8 cellular contexts compared by ENCODE assay signal in the genomic region with DNA sequence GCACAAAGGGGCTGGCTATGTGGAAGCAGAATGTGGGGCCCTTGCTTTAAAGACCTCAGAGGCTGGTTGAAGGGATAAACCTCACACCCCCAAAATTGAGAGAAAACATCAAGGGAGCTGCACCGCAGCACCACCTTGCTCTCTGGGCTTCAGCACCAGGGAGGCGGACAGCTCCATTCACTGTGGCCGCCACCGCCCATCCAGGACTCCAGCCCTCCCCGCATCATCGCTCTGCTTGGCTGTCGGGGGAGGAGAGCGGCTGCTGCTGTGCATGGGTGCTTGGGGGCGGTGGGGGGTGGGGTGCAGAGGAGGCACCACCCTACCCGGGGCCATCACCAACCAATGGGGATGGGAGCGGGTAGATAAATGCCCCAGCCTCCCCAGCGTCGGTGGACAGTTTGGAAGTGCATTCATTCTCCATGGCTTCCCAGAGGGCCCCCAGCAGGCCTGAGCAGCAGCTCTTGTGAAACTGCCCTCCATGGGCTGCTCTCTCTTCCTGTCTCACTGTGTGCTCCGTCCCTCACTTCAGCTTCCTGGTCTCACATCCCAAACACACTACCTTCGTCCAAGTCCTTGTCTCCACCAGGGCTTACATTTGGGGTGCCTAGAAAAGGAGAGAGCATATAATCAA.
A peak's percentile ranks its signal among the peaks of the same experiment; 100 is the strongest.
DNase-seq lines count a peak whose midpoint lies in the region; ATAC-seq and TF ChIP-seq lines count a peak whose summit lies in the region.

No MANE protein-coding gene starts in this region.

- H3K4me3 ChIP-seq in BE2C (ENCODE audit: low read depth, low read length) (no peak overlapping the region), gastroesophageal sphincter (no peak overlapping the region)

- TF ChIP-seq EP300 in gastroesophageal sphincter (IDR thresholded peaks at IDR 0.05) = no peak

- no peak for TF ChIP-seq POLR2A in gastroesophageal sphincter (IDR thresholded peaks at IDR 0.05)

- H3K36me3 ChIP-seq in BE2C = no peaks in the 10 kb centered on the region
- no peaks in the 10 kb centered on the region for H3K36me3 ChIP-seq in gastroesophageal sphincter

- H3K9me3 ChIP-seq in BE2C (no peaks in the 10 kb centered on the region), gastroesophageal sphincter (peaks cover 0 to 37% (median 2%) of the 10 kb centered on the region in 3 donors)

- TF ChIP-seq CTCF in BE2C (IDR thresholded peaks at IDR 0.05; ENCODE audit: low read depth, low read length) (no peak), gastroesophageal sphincter (IDR thresholded peaks at IDR 0.05) (no peak)

- 12 to 14% methylated on average over 7 to 12 of the region's 15 CpGs for WGBS in gastroesophageal sphincter (ENCODE audit: low coverage in 1 of 2), 2 donors

- H3K4me1 ChIP-seq in BE2C (no peaks in the 10 kb centered on the region), gastroesophageal sphincter (no peaks in the 10 kb centered on the region)

- no peak overlapping the region for H3K27ac ChIP-seq in gastroesophageal sphincter

- ATAC-seq in GM21528 (IDR thresholded peaks at IDR 0.05; ENCODE audit: low FRiP score, unreplicated experiment) (no peak), gastroesophageal sphincter (no peak)

- H3K27me3 ChIP-seq in BE2C (peaks cover 62% of the 10 kb centered on the region), gastroesophageal sphincter (peaks cover 79% of the 10 kb centered on the region)

- DNase-seq in BE2C (peak; percentile 11), HPDE6-E6E7 (ENCODE audit: extremely low spot score) (peak; percentile 76), kidney tubule cell (ENCODE audit: low spot score) (peak; percentile 33), middle frontal gyrus (ENCODE audit: extremely low spot score, low spot score) (no peak), NCI-H446 (lab: John Stamatoyannopoulos, UW) (no peak)
- DNase-seq in activated naive CD4-positive, alpha-beta T cell treated with Interleukin-2 at 50 U/mL for 16 hours = peak; percentile 32

Comparison
In these comparisons a context has a peak if more than half of its experiments do, and no peak if none do; other contexts are left out.
1. DNase-seq: peak in BE2C (single experiment), HPDE6-E6E7 (single experiment), activated naive CD4-positive, alpha-beta T cell treated with Interleukin-2 at 50 U/mL for 16 hours (single experiment) and kidney tubule cell (single experiment); none in middle frontal gyrus (single experiment) and NCI-H446 (0 of 2).